ENCODE assay signal across 22 cellular contexts in the genomic region with DNA sequence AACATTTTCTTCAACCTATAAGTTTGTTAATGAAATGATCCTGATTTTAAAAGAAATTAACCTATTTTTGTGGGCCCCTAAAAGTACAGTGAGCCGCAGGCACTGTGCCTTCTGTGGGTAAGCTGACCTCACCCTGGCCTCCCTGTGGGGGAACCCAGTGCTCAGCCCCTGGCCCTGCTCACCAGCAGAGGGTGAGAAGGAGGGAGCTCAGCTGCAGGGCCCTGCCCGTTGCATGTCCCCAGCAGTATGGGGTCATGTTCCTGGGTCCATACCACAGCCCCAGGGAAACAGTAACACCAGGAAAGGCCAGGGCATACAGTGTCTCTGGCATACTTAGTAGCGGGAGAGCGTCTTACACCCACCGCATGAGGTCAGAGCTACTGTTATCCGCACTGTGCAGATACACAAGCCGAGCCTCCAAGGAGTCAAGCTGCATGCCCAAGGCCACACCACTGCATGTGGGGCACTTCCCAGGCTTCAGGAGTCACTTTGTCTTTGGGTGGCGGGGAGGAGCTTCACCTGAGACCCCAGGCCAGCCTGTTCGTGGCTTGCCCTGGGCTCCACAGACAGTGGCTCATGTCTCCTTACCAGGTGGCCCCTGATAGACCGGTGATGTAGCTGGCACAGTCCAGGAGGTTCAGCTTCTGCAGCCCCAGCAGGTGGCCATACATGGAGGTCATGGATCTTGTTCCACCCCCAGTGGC. TPM values are rescaled to one million over a fixed set of nuclear protein-coding genes. Genes with fewer than 3 reads are reported as not detected.
DNase-seq lines count a peak whose midpoint lies in the region; ATAC-seq and TF ChIP-seq lines count a peak whose summit lies in the region.
"Had no signal": no experiment of that assay in that cellular context is flagged by ENCODE, and none has a peak within 500 bp of the region (broad histone marks: within the 10 kb centered on the region; RNA-seq: fewer than 3 reads in every experiment).

No MANE protein-coding gene starts in this region.

- no peaks in the 10 kb centered on the region for H3K9me3 ChIP-seq in osteoblast (ENCODE audit: low read depth, low read length)
- H3K9me3 ChIP-seq in HAP-1, result no peaks in the 10 kb centered on the region

- H3K27me3 Mint-ChIP-seq in activated naive CD4-positive, alpha-beta T cell treated with anti-CD3 and anti-CD28 coated beads, Interleukin-2, amount 50 U/mL, for 24 hours, result no peaks in the 10 kb centered on the region
- peaks cover 9% of the 10 kb centered on the region for H3K27me3 Mint-ChIP-seq in chondrocyte (ENCODE audit: low read depth)
- peaks cover 0 to 3% of the 10 kb centered on the region in 2 donors for H3K27me3 Mint-ChIP-seq in stimulated activated naive B cell treated with anti-CD40 and anti-IgM and Interleukin-4, amounts not matched to agents 10 μg/mL and 1 μg/mL and 100 μg/mL, for 72 hours

- peak overlapping the region; percentile 51 for H3K27ac Mint-ChIP-seq in activated naive CD4-positive, alpha-beta T cell treated with anti-CD3 and anti-CD28 coated beads, Interleukin-2, amount 50 U/mL, for 24 hours
- no peak overlapping the region for H3K27ac Mint-ChIP-seq in chondrocyte (ENCODE audit: unreplicated experiment)
- H3K27ac Mint-ChIP-seq in stimulated activated naive B cell treated with anti-CD40 and anti-IgM and Interleukin-4, amounts not matched to agents 10 μg/mL and 1 μg/mL and 100 μg/mL, for 72 hours, result peak overlapping the region; percentile 59

- no peaks in the 10 kb centered on the region for H3K4me1 ChIP-seq in osteoblast (ENCODE audit: insufficient read depth, low read length)
- no peaks in the 10 kb centered on the region for H3K4me1 ChIP-seq in HAP-1

- DNase-seq in activated naive CD4-positive, alpha-beta T cell treated with anti-CD3 and anti-CD28 coated beads, Interleukin-2, amount 50 U/mL, for 16 hours, result no peak
- DNase-seq in chondrocyte (ENCODE audit: low spot score), result peak; percentile 49
- DNase-seq in osteoblast (ENCODE audit: insufficient read length, low spot score, missing footprints), result peak; percentile 45
- no peak for DNase-seq in stimulated activated naive B cell treated with anti-CD40 and anti-IgM and Interleukin-4, amounts not matched to agents 10 μg/mL and 1 μg/mL and 100 μg/mL, for 72 hours
- DNase-seq in HAP-1 (ENCODE audit: low spot score in 2 of 2), result no peak
- DNase-seq in HEK293T (ENCODE audit: extremely low spot score), result no peak
- DNase-seq in Ammon's horn (ENCODE audit: low spot score), result no peak
- DNase-seq: ACHN, DMS53, GDM1, GOT3, KG1, NCI-H1092 treated with DMSO at 0.1 percent for 48 hours, NCI-H146, NCI-H2029, NCI-H2227 treated with DMSO at 0.1 percent for 48 hours, NCI-H510A, NCI-H748 treated with DMSO at 0.1 percent for 48 hours had no signal

- no peaks in the 10 kb centered on the region for H3K36me3 ChIP-seq in osteoblast (ENCODE audit: insufficient read depth, low read length)
- H3K36me3 ChIP-seq in HAP-1 (replicated peaks), result no peaks in the 10 kb centered on the region

- no peaks in the 10 kb centered on the region for H3K36me3 Mint-ChIP-seq in activated naive CD4-positive, alpha-beta T cell treated with anti-CD3 and anti-CD28 coated beads, Interleukin-2, amount 50 U/mL, for 24 hours
- no peaks in the 10 kb centered on the region for H3K36me3 Mint-ChIP-seq in chondrocyte (ENCODE audit: low read depth)
- no peaks in the 10 kb centered on the region for H3K36me3 Mint-ChIP-seq in stimulated activated naive B cell treated with anti-CD40 and anti-IgM and Interleukin-4, amounts not matched to agents 10 μg/mL and 1 μg/mL and 100 μg/mL, for 72 hours

- TF ChIP-seq CTCF in chondrocyte (IDR thresholded peaks at IDR 0.05), result no peak
- no peak for TF ChIP-seq CTCF in osteoblast (IDR thresholded peaks at IDR 0.05; ENCODE audit: extremely low read depth, low read depth, low read length)

- H3K4me1 Mint-ChIP-seq in activated naive CD4-positive, alpha-beta T cell treated with anti-CD3 and anti-CD28 coated beads, Interleukin-2, amount 50 U/mL, for 24 hours, result no peaks in the 10 kb centered on the region
- no peaks in the 10 kb centered on the region for H3K4me1 Mint-ChIP-seq in chondrocyte (ENCODE audit: low read depth)
- peaks cover 6 to 7% of the 10 kb centered on the region in 2 donors for H3K4me1 Mint-ChIP-seq in stimulated activated naive B cell treated with anti-CD40 and anti-IgM and Interleukin-4, amounts not matched to agents 10 μg/mL and 1 μg/mL and 100 μg/mL, for 72 hours

- in situ Hi-C loops in HAP-1 (cut with MboI; ENCODE audit: low sequenced_read_pairs), result loop anchor here (10.0 kb wide), 1 partner anchor 140 kb away; no protein-coding TSS in a partner anchor

- no peak overlapping the region for H3K27ac ChIP-seq in osteoblast (ENCODE audit: low read depth, low read length)
- H3K27ac ChIP-seq: 22Rv1, RWPE1 had no signal

- no peak overlapping the region for H3K4me2 ChIP-seq in osteoblast (ENCODE audit: insufficient read depth, low read length)

- no peak for ATAC-seq in stimulated activated naive B cell treated with anti-CD40 and anti-IgM and Interleukin-4, amounts not matched to agents 10 μg/mL and 1 μg/mL and 100 μg/mL, for 72 hours (replicated peaks)
- ATAC-seq: SK-N-SH treated with all-trans-retinoic acid at 6 μM for 48 hours had no signal

- POLR2A ChIA-PET in HEK293T (lab: Yijun Ruan, JAX), result interaction anchor here (1.8 kb wide), 1 partner anchor 22 kb away, joined by 6 read pairs; the partner anchor contains the start of gene EHD4

- H3K27me3 ChIP-seq in osteoblast (ENCODE audit: insufficient read depth, low read length) (peaks cover 10% of the 10 kb centered on the region), HAP-1 (ENCODE audit: low read depth) (no peaks in the 10 kb centered on the region)

- no peaks in the 10 kb centered on the region for H3K9me3 Mint-ChIP-seq in activated naive CD4-positive, alpha-beta T cell treated with anti-CD3 and anti-CD28 coated beads, Interleukin-2, amount 50 U/mL, for 24 hours
- H3K9me3 Mint-ChIP-seq in chondrocyte (ENCODE audit: low read depth), result no peaks in the 10 kb centered on the region
- no peaks in the 10 kb centered on the region for H3K9me3 Mint-ChIP-seq in stimulated activated naive B cell treated with anti-CD40 and anti-IgM and Interleukin-4, amounts not matched to agents 10 μg/mL and 1 μg/mL and 100 μg/mL, for 72 hours

- no peak overlapping the region for H2AFZ ChIP-seq in osteoblast (ENCODE audit: low read length)

- H3K4me3 ChIP-seq in osteoblast (ENCODE audit: insufficient read depth, low read length) (no peak overlapping the region), HAP-1 (no peak overlapping the region)

- no peaks in the 10 kb centered on the region for H4K20me1 ChIP-seq in osteoblast (ENCODE audit: insufficient read depth, low read length)

- H3K79me2 ChIP-seq in osteoblast (ENCODE audit: insufficient read depth, low read length), result no peaks in the 10 kb centered on the region

- CTCF ChIA-PET in HEK293T (lab: Yijun Ruan, JAX), result no interaction called here

- H3K4me3 Mint-ChIP-seq in activated naive CD4-positive, alpha-beta T cell treated with anti-CD3 and anti-CD28 coated beads, Interleukin-2, amount 50 U/mL, for 24 hours, result no peak overlapping the region
- no peak overlapping the region for H3K4me3 Mint-ChIP-seq in chondrocyte (ENCODE audit: unreplicated experiment)
- H3K4me3 Mint-ChIP-seq in stimulated activated naive B cell treated with anti-CD40 and anti-IgM and Interleukin-4, amounts not matched to agents 10 μg/mL and 1 μg/mL and 100 μg/mL, for 72 hours, result no peak overlapping the region

TF ChIP-seq in HEK293T, 16 proteins besides CTCF, POLR2A, EP300 and RAD21:
- no peak for TF ChIP-seq TARDBP (IDR thresholded peaks at IDR 0.05)
- no peak for TF ChIP-seq ZNF384 (IDR thresholded peaks at IDR 0.05)
- TF ChIP-seq BHLHE40 (IDR thresholded peaks at IDR 0.05; ENCODE audit: borderline replicate concordance), result no peak
- no peak for TF ChIP-seq FOXK2 (IDR thresholded peaks at IDR 0.05)
- TF ChIP-seq FOXM1 (IDR thresholded peaks at IDR 0.05; ENCODE audit: borderline replicate concordance), result no peak
- TF ChIP-seq ARNT (IDR thresholded peaks at IDR 0.05), result no peak
- TF ChIP-seq FOXA1 (IDR thresholded peaks at IDR 0.05), result no peak
- TF ChIP-seq L3MBTL2 (conservative IDR thresholded peaks at IDR 0.05), result no peak
- TF ChIP-seq, protein P1, sequence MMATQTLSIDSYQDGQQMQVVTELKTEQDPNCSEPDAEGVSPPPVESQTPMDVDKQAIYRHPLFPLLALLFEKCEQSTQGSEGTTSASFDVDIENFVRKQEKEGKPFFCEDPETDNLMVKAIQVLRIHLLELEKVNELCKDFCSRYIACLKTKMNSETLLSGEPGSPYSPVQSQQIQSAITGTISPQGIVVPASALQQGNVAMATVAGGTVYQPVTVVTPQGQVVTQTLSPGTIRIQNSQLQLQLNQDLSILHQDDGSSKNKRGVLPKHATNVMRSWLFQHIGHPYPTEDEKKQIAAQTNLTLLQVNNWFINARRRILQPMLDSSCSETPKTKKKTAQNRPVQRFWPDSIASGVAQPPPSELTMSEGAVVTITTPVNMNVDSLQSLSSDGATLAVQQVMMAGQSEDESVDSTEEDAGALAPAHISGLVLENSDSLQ (IDR thresholded peaks at IDR 0.05), result no peak
- TF ChIP-seq SUZ12 (IDR thresholded peaks at IDR 0.05), result no peak
- no peak for TF ChIP-seq NFRKB (IDR thresholded peaks at IDR 0.05)
- TF ChIP-seq ELF4 (IDR thresholded peaks at IDR 0.05), result no peak
- no peak for TF ChIP-seq SP1 (IDR thresholded peaks at IDR 0.05)

RNA-seq across cellular contexts. Expression of gene EHD4, which starts 22.6 kb away (rescaled TPM):
- total RNA-seq in chondrocyte (23.2 to 23.9 TPM (median 23.8 TPM) in 3 replicates), osteoblast (15.9 and 18.0 TPM in 2 replicates)

RNA-seq across cellular contexts. Expression of gene PLA2G4E, which starts 25.9 kb away (rescaled TPM):
- total RNA-seq in chondrocyte (not detected in 3 replicates), osteoblast (not detected in 2 replicates)

Comparison
In these comparisons a context has a peak if more than half of its experiments do, and no peak if none do; other contexts are left out.
1. DNase-seq: peak in chondrocyte (single experiment) and osteoblast (single experiment); none in activated naive CD4-positive, alpha-beta T cell treated with anti-CD3 and anti-CD28 coated beads, Interleukin-2, amount 50 U/mL, for 16 hours (single experiment), stimulated activated naive B cell treated with anti-CD40 and anti-IgM and Interleukin-4, amounts not matched to agents 10 μg/mL and 1 μg/mL and 100 μg/mL, for 72 hours (single experiment), HAP-1 (0 of 2), HEK293T (single experiment) and Ammon's horn (single experiment).